8 cellular contexts compared by ENCODE assay signal in the genomic region with DNA sequence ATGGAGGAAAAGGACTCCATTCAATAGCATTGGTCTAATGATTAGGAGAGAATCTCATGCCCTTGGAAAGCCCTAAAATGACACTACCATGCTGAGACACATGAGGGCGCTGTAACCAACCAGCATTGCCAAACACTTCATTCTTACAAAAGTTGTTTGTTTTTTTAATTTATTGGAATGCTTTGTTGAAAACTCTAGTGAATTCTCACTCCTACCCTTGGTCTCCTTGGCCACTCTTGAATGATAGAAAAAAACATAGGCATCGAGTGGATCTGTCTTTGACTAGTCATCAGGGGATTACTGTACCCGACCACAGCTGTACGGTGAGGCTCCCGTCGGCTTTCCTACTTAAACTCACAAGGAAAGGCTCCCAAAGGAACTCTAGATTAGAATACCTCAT. TPM values are rescaled to one million over a fixed set of nuclear protein-coding genes. Genes with fewer than 3 reads are reported as not detected.
DNase-seq lines count a peak whose midpoint lies in the region; ATAC-seq and TF ChIP-seq lines count a peak whose summit lies in the region.

No MANE protein-coding gene starts in this region.

- ATAC-seq in GM21723 (IDR thresholded peaks at IDR 0.05; ENCODE audit: unreplicated experiment) (peak; percentile 66), HG02623 (IDR thresholded peaks at IDR 0.05; ENCODE audit: unreplicated experiment) (no peak)

- peak; percentile 61 for TF ChIP-seq CTCF in AG04450 (IDR thresholded peaks at IDR 0.05; ENCODE audit: low read depth, low read length)
- peak; percentile 61 for TF ChIP-seq CTCF in astrocyte of the cerebellum (IDR thresholded peaks at IDR 0.05; ENCODE audit: low read depth, low read length, missing control alignments)

- in situ Hi-C loops in astrocyte of the cerebellum (cut with HindIII; ENCODE audit: low sequenced_read_pairs), result no loop called here

- H3K4me3 ChIP-seq in AG04450 (ENCODE audit: low read depth, low read length) (no peak overlapping the region), astrocyte of the cerebellum (ENCODE audit: low read depth, low read length) (no peak overlapping the region)

- POLR2A ChIA-PET in AG04450 (lab: Yijun Ruan, JAX), result no interaction called here

- H3K27ac ChIP-seq in AG04450 (ENCODE audit: low read depth, low read length), result no peak overlapping the region

- no peaks in the 10 kb centered on the region; the same call in 1 of the 2 replicates for H3K9me3 ChIP-seq in AG04450 (ENCODE audit: control insufficient read depth, insufficient read depth, low read length)

- DNase-seq in AG04450 (ENCODE audit: low read depth, low spot score) (no peak), T-helper 1 cell (peak; percentile 36 to 55 (median 40)), astrocyte of the cerebellum (ENCODE audit: low read depth) (no peak), inferior parietal cortex (ENCODE audit: extremely low spot score) (peak; percentile 76), OCI-M2 (lab: John Stamatoyannopoulos, UW; ENCODE audit: unreplicated experiment) (no peak)
- peak; percentile 71 for DNase-seq in stimulated activated CD4-positive, alpha-beta T cell treated with anti-CD3 and anti-CD28 coated beads, Interleukin-4, amount 100 ng/mL, for 24 hours

- H3K27me3 ChIP-seq in AG04450 (ENCODE audit: control insufficient read depth, insufficient read depth, low read length), result no peaks in the 10 kb centered on the region

- CTCF ChIA-PET in AG04450 (lab: Charles Lee), result interaction anchor here (0.7 to 2.5 kb wide), 8 partner anchors 9 to 605 kb away, joined by 3 to 11 read pairs (median 4); no protein-coding TSS in a partner anchor

RNA-seq across cellular contexts. Expression of a gene that starts 29.3 kb away (rescaled TPM):
- 161 and 192 TPM in 2 replicates for polyA plus RNA-seq in AG04450 (2011; rRNA removed)
- polyA minus RNA-seq in AG04450 (2011; rRNA and poly(A)+ RNA removed), result 186 and 271 TPM in 2 replicates

RNA-seq across cellular contexts. Expression of a gene that starts 55.2 kb away (rescaled TPM):
- 134 and 209 TPM in 2 replicates for polyA plus RNA-seq in AG04450 (2011; rRNA removed)
- polyA minus RNA-seq in AG04450 (2011; rRNA and poly(A)+ RNA removed), result 303 and 472 TPM in 2 replicates

Comparison
In these comparisons a context has a peak if more than half of its experiments do, and no peak if none do; other contexts are left out.
1. DNase-seq: peak in T-helper 1 cell (5 of 5), inferior parietal cortex (single experiment) and stimulated activated CD4-positive, alpha-beta T cell treated with anti-CD3 and anti-CD28 coated beads, Interleukin-4, amount 100 ng/mL, for 24 hours (single experiment); none in AG04450 (single experiment), astrocyte of the cerebellum (single experiment) and OCI-M2 (single experiment).